Comparison of ENCODE assay signal across 8 cellular contexts in genomic region chr13:98141938-98142426, GRCh38. TPM values are rescaled to one million over a fixed set of nuclear protein-coding genes. Genes with fewer than 3 reads are reported as not detected.
DNase-seq lines count a peak whose midpoint lies in the region; ATAC-seq and TF ChIP-seq lines count a peak whose summit lies in the region.

No MANE protein-coding gene starts in this region.

- ATAC-seq in HG02798 (IDR thresholded peaks at IDR 0.05; ENCODE audit: poor library complexity, unreplicated experiment): no peak

- CTCF ChIA-PET in activated CD4-positive, alpha-beta memory T cell treated with anti-CD3 and anti-CD28 coated beads for 36 hours (lab: Charles Lee): no interaction called here
- CTCF ChIA-PET in activated CD4-positive, alpha-beta memory T cell treated with anti-CD3 and anti-CD28 coated beads, Interleukin-2, amount 10 ng/mL, durations not matched to agents 7 days and 5 days (lab: Charles Lee): no interaction called here

- peaks cover 2% of the 10 kb centered on the region for H3K79me2 ChIP-seq in parathyroid adenoma

- TF ChIP-seq CTCF in parathyroid adenoma (IDR thresholded peaks at IDR 0.05): no peak

- H3K4me1 ChIP-seq in parathyroid adenoma: peaks cover 6% of the 10 kb centered on the region

- intact Hi-C loops in activated CD4-positive, alpha-beta memory T cell treated with anti-CD3 and anti-CD28 coated beads for 36 hours (cut with micrococcal nuclease): loop anchor here (5.0 to 10.0 kb wide), 3 partner anchors 165 to 707 kb away; partner anchors contain the start of gene RAP2A

- H3K27me3 Mint-ChIP-seq in activated CD4-positive, alpha-beta memory T cell treated with anti-CD3 and anti-CD28 coated beads for 36 hours: peaks cover 50% of the 10 kb centered on the region
- H3K27me3 Mint-ChIP-seq in activated CD4-positive, alpha-beta memory T cell treated with anti-CD3 and anti-CD28 coated beads, Interleukin-2, amount 10 ng/mL, durations not matched to agents 7 days and 5 days: peaks cover 70% of the 10 kb centered on the region

- no peaks in the 10 kb centered on the region for H3K36me3 Mint-ChIP-seq in activated CD4-positive, alpha-beta memory T cell treated with anti-CD3 and anti-CD28 coated beads for 36 hours
- no peaks in the 10 kb centered on the region for H3K36me3 Mint-ChIP-seq in activated CD4-positive, alpha-beta memory T cell treated with anti-CD3 and anti-CD28 coated beads, Interleukin-2, amount 10 ng/mL, durations not matched to agents 7 days and 5 days (ENCODE audit: low read depth)

- no peak for DNase-seq in activated CD4-positive, alpha-beta memory T cell treated with anti-CD3 and anti-CD28 coated beads for 36 hours
- DNase-seq in activated CD4-positive, alpha-beta memory T cell treated with anti-CD3 and anti-CD28 coated beads, Interleukin-2, amount 10 ng/mL, durations not matched to agents 7 days and 5 days: no peak
- DNase-seq in SK-N-DZ (ENCODE audit: low spot score) (peak; percentile 48), globus pallidus (ENCODE audit: low spot score) (peak; percentile 9), NCI-H1105 treated with DMSO at 0.1 percent for 48 hours (lab: John Stamatoyannopoulos, UW) (no peak), SKM-1 treated with dmso at 0.1 percent for 144 hours (lab: John Stamatoyannopoulos, UW; ENCODE audit: unreplicated experiment) (no peak)

- H3K27ac ChIP-seq in parathyroid adenoma: peak overlapping the region; percentile 90

- H3K4me1 Mint-ChIP-seq in activated CD4-positive, alpha-beta memory T cell treated with anti-CD3 and anti-CD28 coated beads for 36 hours (ENCODE audit: low read depth): peaks cover 5% of the 10 kb centered on the region
- peaks cover 11% of the 10 kb centered on the region for H3K4me1 Mint-ChIP-seq in activated CD4-positive, alpha-beta memory T cell treated with anti-CD3 and anti-CD28 coated beads, Interleukin-2, amount 10 ng/mL, durations not matched to agents 7 days and 5 days

- H3K27me3 ChIP-seq in parathyroid adenoma (ENCODE audit: control insufficient read depth, insufficient read depth, low read length): no peaks in the 10 kb centered on the region

- H3K9me3 Mint-ChIP-seq in activated CD4-positive, alpha-beta memory T cell treated with anti-CD3 and anti-CD28 coated beads for 36 hours: no peaks in the 10 kb centered on the region
- H3K9me3 Mint-ChIP-seq in activated CD4-positive, alpha-beta memory T cell treated with anti-CD3 and anti-CD28 coated beads, Interleukin-2, amount 10 ng/mL, durations not matched to agents 7 days and 5 days: no peaks in the 10 kb centered on the region

- H3K4me3 ChIP-seq in parathyroid adenoma (ENCODE audit: low read depth, low read length): peak overlapping the region; percentile 57

- H3K4me2 ChIP-seq in parathyroid adenoma (ENCODE audit: low read length): peak overlapping the region; percentile 94

- peak overlapping the region; percentile 53 for H3K9ac ChIP-seq in parathyroid adenoma

- peak overlapping the region; percentile 41 for H3K4me3 Mint-ChIP-seq in activated CD4-positive, alpha-beta memory T cell treated with anti-CD3 and anti-CD28 coated beads for 36 hours
- H3K4me3 Mint-ChIP-seq in activated CD4-positive, alpha-beta memory T cell treated with anti-CD3 and anti-CD28 coated beads, Interleukin-2, amount 10 ng/mL, durations not matched to agents 7 days and 5 days: no peak overlapping the region

- no peaks in the 10 kb centered on the region for H3K36me3 ChIP-seq in parathyroid adenoma (ENCODE audit: control insufficient read depth, insufficient read depth, low read length)

- H3K9me3 ChIP-seq in parathyroid adenoma (ENCODE audit: control insufficient read depth, low read length): no peaks in the 10 kb centered on the region

- H2AFZ ChIP-seq in parathyroid adenoma: peak overlapping the region; percentile 96

- no peak overlapping the region for H3K27ac Mint-ChIP-seq in activated CD4-positive, alpha-beta memory T cell treated with anti-CD3 and anti-CD28 coated beads for 36 hours
- no peak overlapping the region for H3K27ac Mint-ChIP-seq in activated CD4-positive, alpha-beta memory T cell treated with anti-CD3 and anti-CD28 coated beads, Interleukin-2, amount 10 ng/mL, durations not matched to agents 7 days and 5 days

- POLR2A ChIA-PET in activated CD4-positive, alpha-beta memory T cell treated with anti-CD3 and anti-CD28 coated beads for 36 hours (lab: Charles Lee): no interaction called here
- POLR2A ChIA-PET in activated CD4-positive, alpha-beta memory T cell treated with anti-CD3 and anti-CD28 coated beads, Interleukin-2, amount 10 ng/mL, durations not matched to agents 7 days and 5 days (lab: Charles Lee): no interaction called here

RNA-seq across cellular contexts. Expression of gene FARP1, which starts 0.9 kb away (rescaled TPM):
- total RNA-seq in activated CD4-positive, alpha-beta memory T cell treated with anti-CD3 and anti-CD28 coated beads for 36 hours: under 1 TPM; 0.56 to 0.64 TPM
- under 1 TPM; 0.50 to 0.75 TPM for total RNA-seq in activated CD4-positive, alpha-beta memory T cell treated with anti-CD3 and anti-CD28 coated beads, Interleukin-2, amount 10 ng/mL, durations not matched to agents 7 days and 5 days
- polyA plus RNA-seq in SK-N-DZ (2014; cell fraction: cytosol; rRNA removed): 16.3 and 29.6 TPM in 2 replicates
- polyA plus RNA-seq in SK-N-DZ (2014; cell fraction: nucleus; rRNA removed): 22.1 and 57.0 TPM in 2 replicates

RNA-seq across cellular contexts. Expression of gene RNF113B, which starts 35.1 kb away (rescaled TPM):
- total RNA-seq in activated CD4-positive, alpha-beta memory T cell treated with anti-CD3 and anti-CD28 coated beads for 36 hours: not detected
- total RNA-seq in activated CD4-positive, alpha-beta memory T cell treated with anti-CD3 and anti-CD28 coated beads, Interleukin-2, amount 10 ng/mL, durations not matched to agents 7 days and 5 days: not detected
- not detected in 2 replicates for polyA plus RNA-seq in SK-N-DZ (2014; cell fraction: cytosol; rRNA removed)
- polyA plus RNA-seq in SK-N-DZ (2014; cell fraction: nucleus; rRNA removed): not detected in 2 replicates

Comparison
In these comparisons a context has a peak if more than half of its experiments do, and no peak if none do; other contexts are left out.
1. DNase-seq: peak in SK-N-DZ (single experiment) and globus pallidus (single experiment); none in activated CD4-positive, alpha-beta memory T cell treated with anti-CD3 and anti-CD28 coated beads for 36 hours (single experiment), activated CD4-positive, alpha-beta memory T cell treated with anti-CD3 and anti-CD28 coated beads, Interleukin-2, amount 10 ng/mL, durations not matched to agents 7 days and 5 days (single experiment), NCI-H1105 treated with DMSO at 0.1 percent for 48 hours (single experiment) and SKM-1 treated with dmso at 0.1 percent for 144 hours (single experiment).